Comparison of ENCODE assay signal across 9 cellular contexts in the genomic region with DNA sequence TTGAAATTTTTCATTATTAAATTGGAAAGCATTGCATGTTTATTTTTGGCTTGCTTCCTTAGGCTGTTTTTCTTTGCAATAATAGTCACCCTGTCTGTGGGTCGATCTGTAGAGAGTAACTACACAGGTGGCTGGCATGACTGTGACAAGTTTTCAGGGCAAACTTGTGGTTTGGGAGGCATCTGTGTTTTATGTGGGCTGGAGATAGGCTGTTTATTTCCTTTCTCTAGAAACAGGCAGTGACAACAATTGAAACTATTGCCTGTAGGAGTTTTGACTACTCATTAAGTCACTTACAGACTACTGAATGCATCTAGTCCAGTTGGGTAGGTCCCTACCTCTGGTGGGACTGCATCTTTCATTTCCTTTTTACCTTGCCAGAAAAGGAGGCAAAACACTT.
DNase-seq lines count a peak whose midpoint lies in the region; ATAC-seq and TF ChIP-seq lines count a peak whose summit lies in the region.
"Had no signal": no experiment of that assay in that cellular context is flagged by ENCODE, and none has a peak within 500 bp of the region (broad histone marks: within the 10 kb centered on the region; RNA-seq: fewer than 3 reads in every experiment).

No MANE protein-coding gene starts in this region.

- H3K4me3 Mint-ChIP-seq in HFFc6 = no peak overlapping the region

- H3K4me1 Mint-ChIP-seq in HFFc6 (ENCODE audit: low read depth) = peaks cover 8% of the 10 kb centered on the region

- TF ChIP-seq CTCF in HFFc6 (IDR thresholded peaks at IDR 0.05) = no peak

- ATAC-seq in GM18517 (IDR thresholded peaks at IDR 0.05; ENCODE audit: unreplicated experiment) = peak; percentile 91
- ATAC-seq in HG02981 (IDR thresholded peaks at IDR 0.05; ENCODE audit: unreplicated experiment) = peak; percentile 41

- peak; percentile 16 for DNase-seq in activated CD8-positive, alpha-beta memory T cell treated with anti-CD3 and anti-CD28 coated beads, Interleukin-2, amount 50 U/mL, for 4 hours
- DNase-seq in stimulated activated CD4-positive, alpha-beta T cell treated with anti-CD3 and anti-CD28 coated beads, Interleukin-2, amount 100 ng/mL, for 4 hours (ENCODE audit: low read depth) = peak; percentile 19
- DNase-seq in foreskin melanocyte (no peak), NCI-H69 (lab: John Stamatoyannopoulos, UW) (no peak), NCI-H1417 (lab: John Stamatoyannopoulos, UW) (no peak), HFFc6 (no peak)
- DNase-seq: NCI-H1436 treated with DMSO at 0.1 percent for 48 hours had no signal

- no peaks in the 10 kb centered on the region for H3K27me3 Mint-ChIP-seq in HFFc6 (ENCODE audit: insufficient read depth)

- no peaks in the 10 kb centered on the region for H3K9me3 Mint-ChIP-seq in HFFc6

- H3K36me3 Mint-ChIP-seq in HFFc6 (ENCODE audit: low read depth) = no peaks in the 10 kb centered on the region

- no peak overlapping the region for H3K27ac Mint-ChIP-seq in HFFc6

Comparison
In these comparisons a context has a peak if more than half of its experiments do, and no peak if none do; other contexts are left out.
1. DNase-seq: peak in activated CD8-positive, alpha-beta memory T cell treated with anti-CD3 and anti-CD28 coated beads, Interleukin-2, amount 50 U/mL, for 4 hours (single experiment) and stimulated activated CD4-positive, alpha-beta T cell treated with anti-CD3 and anti-CD28 coated beads, Interleukin-2, amount 100 ng/mL, for 4 hours (single experiment); none in foreskin melanocyte (single experiment), NCI-H69 (single experiment), NCI-H1417 (0 of 3) and HFFc6 (single experiment).